Comparison of ENCODE assay signal across 25 cellular contexts in genomic region chr17:60594747-60595146, GRCh38.
DNase-seq lines count a peak whose midpoint lies in the region; ATAC-seq lines count a peak whose summit lies in the region.
"Had no signal": no experiment of that assay in that cellular context is flagged by ENCODE, and none has a peak within 500 bp of the region (broad histone marks: within the 10 kb centered on the region; RNA-seq: fewer than 3 reads in every experiment).

No MANE protein-coding gene starts in this region.

- no peak for ATAC-seq in HG03025 (IDR thresholded peaks at IDR 0.05; ENCODE audit: low FRiP score, unreplicated experiment)
- no peak for ATAC-seq in GM18870 (IDR thresholded peaks at IDR 0.05; ENCODE audit: unreplicated experiment)
- ATAC-seq: activated T-cell treated with anti-CD3 and anti-CD28 coated beads, Interleukin-2, amount 50 U/mL, for 72 hours; HepG2; Panc1; psoas muscle; sciatic nerve had no signal

- DNase-seq in NCI-H510A treated with DMSO at 0.1 percent for 48 hours (lab: John Stamatoyannopoulos, UW) (peak; percentile 67), NCI-H510A (lab: John Stamatoyannopoulos, UW) (no peak), NCI-H146 (lab: John Stamatoyannopoulos, UW) (peak; percentile 92), NCI-H2171 treated with DMSO at 0.1 percent for 48 hours (lab: John Stamatoyannopoulos, UW) (peak; percentile 96), NCI-H226 (no peak), COLO829 (ENCODE audit: low spot score) (no peak)
- DNase-seq: activated CD4-positive, alpha-beta T cell treated with anti-CD3 and anti-CD28 coated beads, Interleukin-2, amount 50 U/mL, for 48 hours; activated CD4-positive, CD25-positive, alpha-beta regulatory T cell treated with anti-CD3 and anti-CD28 coated beads, Interleukin-2, amount 50 U/mL, for 72 hours; activated naive CD4-positive, alpha-beta T cell treated with Interleukin-2 at 50 U/mL for 16 hours; activated T-cell treated with anti-CD3 and anti-CD28 coated beads, Interleukin-2, amount 50 U/mL, for 72 hours; AML-193; CD4-positive, CD25-positive, alpha-beta regulatory T cell; erythroblast; HCEC 1CT; mammary epithelial cell; MM.1S; psoas muscle; Right ventricle myocardium superior; stimulated activated CD4-positive, alpha-beta T cell treated with anti-CD3 and anti-CD28 coated beads, Interleukin-4, amount 100 ng/mL, for 1 hour; stomach had no signal

Comparison
In these comparisons a context has a peak if more than half of its experiments do, and no peak if none do; other contexts are left out.
1. DNase-seq: peak in NCI-H510A treated with DMSO at 0.1 percent for 48 hours (single experiment), NCI-H146 (single experiment) and NCI-H2171 treated with DMSO at 0.1 percent for 48 hours (single experiment); none in NCI-H510A (single experiment), NCI-H226 (single experiment) and COLO829 (single experiment).